8 cellular contexts compared by ENCODE assay signal in the genomic region with DNA sequence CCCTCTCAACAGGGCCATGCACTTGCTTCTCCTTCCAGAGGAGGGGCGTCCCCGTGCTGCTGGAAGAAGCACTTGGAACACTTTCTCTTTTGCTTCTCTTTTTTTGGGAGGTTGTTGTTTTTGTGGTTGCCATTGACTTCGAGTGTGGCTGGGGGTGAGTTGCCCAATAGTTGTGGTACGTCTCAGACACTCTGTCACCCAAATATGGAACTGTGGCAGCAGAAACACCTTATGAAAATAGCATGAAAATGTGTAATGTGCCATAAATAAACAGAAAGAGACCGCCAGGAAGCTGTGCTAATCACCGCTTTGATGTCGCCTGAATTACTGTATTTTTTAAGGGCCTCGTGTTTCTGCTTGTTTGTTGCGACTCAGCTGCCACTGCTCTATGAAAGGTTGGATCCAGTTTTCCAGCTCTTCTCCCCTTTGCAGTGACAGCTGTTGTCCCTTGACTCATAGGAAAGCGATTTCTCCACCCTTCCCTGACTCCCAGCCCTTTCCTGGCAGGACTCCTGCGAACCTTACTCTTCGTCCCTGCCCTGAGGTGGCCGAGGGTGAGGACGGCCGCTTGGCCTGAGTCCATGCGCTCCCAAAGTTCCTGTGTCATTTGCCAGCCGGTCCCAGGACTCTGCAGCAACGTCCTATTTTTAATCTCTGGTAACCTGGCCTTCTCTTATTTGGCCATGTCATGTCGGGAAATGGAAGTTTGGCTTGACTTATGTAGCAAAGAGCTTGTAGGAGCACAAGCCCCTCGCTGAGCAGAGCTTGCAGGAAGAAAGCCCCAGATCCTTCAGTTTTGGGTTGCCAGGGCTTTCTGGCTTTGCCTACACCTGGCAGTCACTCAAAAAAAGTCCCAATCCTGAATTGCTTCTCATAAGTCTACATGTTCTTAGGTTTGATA.
DNase-seq lines count a peak whose midpoint lies in the region; ATAC-seq, FAIRE-seq and TF ChIP-seq lines count a peak whose summit lies in the region.

No MANE protein-coding gene starts in this region.

- 20% methylated on average over 20 of the region's 20 CpGs for WGBS in K562 (ENCODE audit: insufficient coverage, low coverage, missing lambda C conversion rate)
- WGBS in HepG2 (ENCODE audit: low lambda C conversion rate), result 19% methylated on average over 20 of the region's 20 CpGs

- H3K36me3 ChIP-seq in K562 (ENCODE audit: control insufficient read depth, insufficient read depth, low read length) (no peaks in the 10 kb centered on the region), HepG2 (replicated peaks in 1 of 2; ENCODE audit: control insufficient read depth in 1 of 2, insufficient read depth in 2 of 2, low read length in 2 of 2) (no peaks in the 10 kb centered on the region)

- H3K27ac ChIP-seq in K562 (ENCODE audit: extremely low read depth, low read depth, low read length) (no peak overlapping the region), HepG2 (ENCODE audit: extremely low read length, insufficient read depth, low read length) (no peak overlapping the region)

- no peak for FAIRE-seq in K562 (lab: Jason Lieb, UNC)
- no peak for FAIRE-seq in HepG2 (lab: Jason Lieb, UNC)

- H3K4me2 ChIP-seq in K562 (ENCODE audit: insufficient read depth, low read length), result peak overlapping the region; percentile 14; the same call in 1 of the 2 replicates
- H3K4me2 ChIP-seq in HepG2 (ENCODE audit: low read depth, low read length), result 0 out of 2 replicates have a peak overlapping the region, but pooled peaks have one; percentile 6

- TF ChIP-seq CTCF in K562 (IDR thresholded peaks at IDR 0.05 in 2 of 3, conservative IDR thresholded peaks at IDR 0.05 in 1 of 3; ENCODE audit: insufficient read depth in 2 of 3, low read depth in 1 of 3, low read length in 3 of 3) (no peak), HepG2 (CRISPR knock-in tag; IDR thresholded peaks at IDR 0.05) (no peak), foreskin fibroblast (IDR thresholded peaks at IDR 0.05; ENCODE audit: low read depth, low read length) (no peak)

- DNase-seq in LHCN-M2 (ENCODE audit: low read depth), result peak; percentile 94
- no peak for DNase-seq in K562 (ENCODE audit: extremely low read depth in 1 of 4, low spot score in 3 of 4)
- DNase-seq in HepG2 (ENCODE audit: low spot score), result no peak
- DNase-seq in ureter (ENCODE audit: low spot score), result peak; percentile 54
- no peak for DNase-seq in foreskin fibroblast
- no peak for DNase-seq in NK-92 treated with Interleukin-12 subunit alpha and Interleukin-12 subunit beta, amount 100 ng/mL, for 24 hours (lab: John Stamatoyannopoulos, UW)

- no peaks in the 10 kb centered on the region for H4K20me1 ChIP-seq in K562 (replicated peaks; ENCODE audit: control insufficient read depth, insufficient read depth, low read length)
- H4K20me1 ChIP-seq in HepG2 (ENCODE audit: insufficient read depth, low read length), result no peaks in the 10 kb centered on the region

- BruUV-seq in K562 (replicated peaks; lab: Mats Ljungman, UMichigan) (no TSS peak), HepG2 (replicated peaks; lab: Mats Ljungman, UMichigan) (no TSS peak)

- H3K4me3 ChIP-seq in K562 (no peak overlapping the region), HepG2 (replicated peaks in 1 of 3; ENCODE audit: insufficient read depth in 1 of 3, low read depth in 2 of 3, low read length in 3 of 3) (no peak overlapping the region), foreskin fibroblast (ENCODE audit: low read depth in 1 of 2, low read length in 2 of 2) (no peak overlapping the region)

- H2AFZ ChIP-seq in K562 (ENCODE audit: low read depth, low read length) (peak overlapping the region; percentile 25), HepG2 (ENCODE audit: low read length) (peak overlapping the region; percentile 7)

- intact Hi-C loops in K562 (cut with micrococcal nuclease) (loop anchor here (5.0 to 10.0 kb wide), 4 partner anchors 152 to 927 kb away; a partner anchor contains a TSS), HepG2 (cut with micrococcal nuclease; ENCODE audit: unreplicated experiment) (loop anchor here (5.0 kb wide), 3 partner anchors 927 to 1252 kb away; no protein-coding TSS in a partner anchor)

- H3K9ac ChIP-seq in K562 (ENCODE audit: insufficient read depth in 1 of 2, low read depth in 2 of 2, low read length in 2 of 2), result no peak overlapping the region
- H3K9ac ChIP-seq in HepG2 (ENCODE audit: insufficient read depth, low read depth, low read length), result no peak overlapping the region

- H3K4me1 ChIP-seq in K562 (replicated peaks in 1 of 2; ENCODE audit: control insufficient read depth in 2 of 2, insufficient read depth in 2 of 2, low read length in 2 of 2) (peaks cover 5 to 21% of the 10 kb centered on the region in 2 experiments; a peak in 4 of 5 replicates), HepG2 (ENCODE audit: insufficient read depth, low read length) (peaks cover 6% of the 10 kb centered on the region; the same call in 1 of the 2 replicates)

- H3K79me2 ChIP-seq in K562 (ENCODE audit: control insufficient read depth, insufficient read depth, low read length) (no peaks in the 10 kb centered on the region), HepG2 (ENCODE audit: insufficient read depth, low read length) (no peaks in the 10 kb centered on the region)

- no peak for ATAC-seq in K562
- ATAC-seq in HepG2, result peak; percentile 72
- no peak for ATAC-seq in HG03097 (IDR thresholded peaks at IDR 0.05; ENCODE audit: low FRiP score, unreplicated experiment)
- no peak for ATAC-seq in HG02970 (IDR thresholded peaks at IDR 0.05; ENCODE audit: low FRiP score, unreplicated experiment)

- POLR2A ChIA-PET in K562 (lab: Yijun Ruan, JAX) (interaction anchor here (0.8 to 1.1 kb wide), 2 partner anchors 12 to 15 kb away, joined by 3 to 5 read pairs; no protein-coding TSS in a partner anchor), HepG2 (lab: Yijun Ruan, JAX) (no interaction called here)

- in situ Hi-C loops in K562 (cut with MboI), result loop anchor here (5.0 to 10.0 kb wide), 2 partner anchors 684 to 927 kb away; no protein-coding TSS in a partner anchor
- in situ Hi-C loops in HepG2 (cut with HindIII; ENCODE audit: extremely low pct_ligation_motif_present, low pct_unique_long_range_greater_than_20kb), result loop anchor here (25.0 kb wide), 2 partner anchors 697 to 922 kb away; a partner anchor contains a TSS

- CTCF ChIA-PET in K562 (lab: Yijun Ruan, JAX; ENCODE audit: low intra/inter-chr PET ratio), result no interaction called here
- CTCF ChIA-PET in HepG2 (lab: Yijun Ruan, JAX; ENCODE audit: low intra/inter-chr PET ratio, low total read pairs), result no interaction called here

- H3K27me3 ChIP-seq in K562 (ENCODE audit: control insufficient read depth in 2 of 2, insufficient read depth in 2 of 2, low read length in 2 of 2) (peaks cover 2 to 11% of the 10 kb centered on the region in 2 experiments; a peak in 2 of 5 replicates), HepG2 (ENCODE audit: control insufficient read depth in 1 of 2, insufficient read depth in 2 of 2, low read length in 2 of 2) (peaks cover 0 to 30% of the 10 kb centered on the region in 2 experiments; a peak in 3 of 5 replicates)

- TF ChIP-seq EP300 in K562 (IDR thresholded peaks at IDR 0.05; ENCODE audit: low read length) (no peak), HepG2 (IDR thresholded peaks at IDR 0.05; ENCODE audit: low read depth in 2 of 2, low read length in 2 of 2) (no peak), HepG2 (CRISPR knock-in tag; IDR thresholded peaks at IDR 0.05; ENCODE audit: borderline replicate concordance) (no peak)

- H3K9me3 ChIP-seq in K562 (replicated peaks; ENCODE audit: control insufficient read depth, insufficient read depth, low read depth, low read length) (no peaks in the 10 kb centered on the region), HepG2 (ENCODE audit: low read length) (peaks cover 5% of the 10 kb centered on the region; the same call in 1 of the 2 replicates)

- TF ChIP-seq POLR2A in K562 (conservative IDR thresholded peaks at IDR 0.05), result no peak
- no peak for TF ChIP-seq POLR2A in HepG2 (IDR thresholded peaks at IDR 0.05; ENCODE audit: insufficient read depth in 1 of 2, low read depth in 2 of 2, low read length in 2 of 2)

- H3K9me1 ChIP-seq in K562 (ENCODE audit: control insufficient read depth, insufficient read depth, low read length), result no peaks in the 10 kb centered on the region

- TF ChIP-seq RAD21 in K562 (CRISPR knock-in tag; conservative IDR thresholded peaks at IDR 0.05 in 1 of 2, IDR thresholded peaks at IDR 0.05 in 1 of 2) (no peak), HepG2 (CRISPR knock-in tag; IDR thresholded peaks at IDR 0.05) (no peak)

TF ChIP-seq in K562, 482 proteins besides CTCF, POLR2A, EP300 and RAD21:
- TF ChIP-seq RAD51 (IDR thresholded peaks at IDR 0.05; ENCODE audit: borderline replicate concordance, low read depth), result no peak
- TF ChIP-seq CEBPG (CRISPR knock-in tag; IDR thresholded peaks at IDR 0.05), result no peak
- TF ChIP-seq CEBPG (tag; conservative IDR thresholded peaks at IDR 0.05 in 1 of 2, IDR thresholded peaks at IDR 0.05 in 1 of 2), result peak; percentile 71 to 91

TF ChIP-seq in HepG2, 621 proteins besides CTCF, POLR2A, EP300 and RAD21 (continues in another document):
- TF ChIP-seq ZNF251 (CRISPR knock-in tag; IDR thresholded peaks at IDR 0.05) (no peak), FOXC1 (CRISPR knock-in tag; IDR thresholded peaks at IDR 0.05; ENCODE audit: borderline replicate concordance) (no peak), ZNF547 (CRISPR knock-in tag; IDR thresholded peaks at IDR 0.05) (no peak), GABPB1 (CRISPR knock-in tag; IDR thresholded peaks at IDR 0.05) (0 out of 2 replicates have a peak, but pooled peaks have one; percentile 6), PHF5A (CRISPR knock-in tag; IDR thresholded peaks at IDR 0.05; ENCODE audit: low read depth, unreplicated experiment) (no peak), ZFP37 (CRISPR knock-in tag; IDR thresholded peaks at IDR 0.05; ENCODE audit: borderline replicate concordance) (no peak)
- TF ChIP-seq, protein P1, sequence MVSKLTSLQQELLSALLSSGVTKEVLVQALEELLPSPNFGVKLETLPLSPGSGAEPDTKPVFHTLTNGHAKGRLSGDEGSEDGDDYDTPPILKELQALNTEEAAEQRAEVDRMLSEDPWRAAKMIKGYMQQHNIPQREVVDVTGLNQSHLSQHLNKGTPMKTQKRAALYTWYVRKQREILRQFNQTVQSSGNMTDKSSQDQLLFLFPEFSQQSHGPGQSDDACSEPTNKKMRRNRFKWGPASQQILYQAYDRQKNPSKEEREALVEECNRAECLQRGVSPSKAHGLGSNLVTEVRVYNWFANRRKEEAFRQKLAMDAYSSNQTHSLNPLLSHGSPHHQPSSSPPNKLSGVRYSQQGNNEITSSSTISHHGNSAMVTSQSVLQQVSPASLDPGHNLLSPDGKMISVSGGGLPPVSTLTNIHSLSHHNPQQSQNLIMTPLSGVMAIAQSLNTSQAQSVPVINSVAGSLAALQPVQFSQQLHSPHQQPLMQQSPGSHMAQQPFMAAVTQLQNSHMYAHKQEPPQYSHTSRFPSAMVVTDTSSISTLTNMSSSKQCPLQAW (CRISPR knock-in tag; IDR thresholded peaks at IDR 0.05), result 0 out of 2 replicates have a peak, but pooled peaks have one; percentile 34

Comparison
In these comparisons a context has a peak if more than half of its experiments do, and no peak if none do; other contexts are left out.
1. DNase-seq: peak in LHCN-M2 (single experiment) and ureter (single experiment); none in K562 (0 of 4), HepG2 (single experiment), foreskin fibroblast (0 of 2) and NK-92 treated with Interleukin-12 subunit alpha and Interleukin-12 subunit beta, amount 100 ng/mL, for 24 hours (single experiment).